ENCODE assay signal across 1 cellular context in genomic region chr12:64716373-64716772, GRCh38.
TF ChIP-seq lines count a peak whose summit lies in the region.

No MANE protein-coding gene starts in this region.

TF ChIP-seq in WTC11, 78 proteins besides CTCF, POLR2A, EP300 and RAD21 (continued from another document):
- no peak for TF ChIP-seq IRF2 (CRISPR knock-in tag; IDR thresholded peaks at IDR 0.05; ENCODE audit: borderline replicate concordance, low read depth)
- no peak for TF ChIP-seq IRF1 (CRISPR knock-in tag; IDR thresholded peaks at IDR 0.05)
- no peak for TF ChIP-seq ATF6 (CRISPR knock-in tag; IDR thresholded peaks at IDR 0.05)
- no peak for TF ChIP-seq RELA (CRISPR knock-in tag; IDR thresholded peaks at IDR 0.05; ENCODE audit: borderline replicate concordance)
- no peak for TF ChIP-seq ATF1 (CRISPR knock-in tag; IDR thresholded peaks at IDR 0.05)
- no peak for TF ChIP-seq SP1 (CRISPR knock-in tag; conservative IDR thresholded peaks at IDR 0.05)
- no peak for TF ChIP-seq NR2C2 (CRISPR knock-in tag; IDR thresholded peaks at IDR 0.05)
- no peak for TF ChIP-seq NR3C1 (CRISPR knock-in tag; conservative IDR thresholded peaks at IDR 0.05; ENCODE audit: low read depth)
- no peak for TF ChIP-seq TCF7 (CRISPR knock-in tag; IDR thresholded peaks at IDR 0.05; ENCODE audit: low read depth)
- no peak for TF ChIP-seq NFYB (CRISPR knock-in tag; conservative IDR thresholded peaks at IDR 0.05; ENCODE audit: low read depth)
- TF ChIP-seq HMGA2 (CRISPR knock-in tag; IDR thresholded peaks at IDR 0.05): no peak
- no peak for TF ChIP-seq NR1H2 (CRISPR knock-in tag; IDR thresholded peaks at IDR 0.05)
TF ChIP-seq in WTC11: peak in this region for 0.
